Comparison of ENCODE assay signal across 11 cellular contexts in the genomic region with DNA sequence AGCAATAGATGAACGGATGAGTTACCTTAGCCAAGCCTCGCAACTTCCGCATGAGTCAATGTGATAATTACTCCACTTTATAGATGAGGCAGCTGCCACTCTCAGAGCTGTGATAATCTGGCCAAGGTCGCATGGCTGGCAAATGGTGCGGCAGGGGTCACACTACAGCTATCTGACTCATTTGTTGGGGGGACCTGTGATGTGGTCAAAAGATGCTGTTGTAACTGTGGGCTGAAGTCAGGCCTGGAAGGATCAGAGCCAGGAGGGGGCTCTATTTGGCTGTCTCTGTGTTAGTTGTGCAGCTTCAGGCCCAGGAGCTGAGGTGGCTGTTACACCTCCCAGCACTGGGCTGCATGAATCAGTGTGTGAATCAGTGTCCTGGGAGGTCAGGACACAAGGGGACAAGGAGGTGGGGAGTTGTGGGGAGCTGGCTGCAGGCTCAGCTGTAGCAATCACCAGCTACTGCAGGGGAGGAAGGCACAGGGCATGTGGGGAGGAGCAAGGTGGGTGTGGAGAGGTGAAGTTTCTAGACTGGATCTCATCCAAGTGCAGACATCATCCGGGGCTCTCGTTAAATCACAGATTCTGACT. TPM values are rescaled to one million over a fixed set of nuclear protein-coding genes. Genes with fewer than 3 reads are reported as not detected.
DNase-seq lines count a peak whose midpoint lies in the region; ATAC-seq, FAIRE-seq and TF ChIP-seq lines count a peak whose summit lies in the region.
"Had no signal": no experiment of that assay in that cellular context is flagged by ENCODE, and none has a peak within 500 bp of the region (broad histone marks: within the 10 kb centered on the region; RNA-seq: fewer than 3 reads in every experiment).

No MANE protein-coding gene starts in this region.

- TF ChIP-seq POLR2A in HepG2 (IDR thresholded peaks at IDR 0.05; ENCODE audit: insufficient read depth in 1 of 2, low read depth in 2 of 2, low read length in 2 of 2) (no peak), GM18505 (IDR thresholded peaks at IDR 0.05; ENCODE audit: borderline replicate concordance, extremely low read depth, insufficient read depth, insufficient read length) (no peak)

- H3K4me2 ChIP-seq in astrocyte (ENCODE audit: low read length): peak overlapping the region; percentile 68
- no peak overlapping the region for H3K4me2 ChIP-seq in HepG2 (ENCODE audit: low read depth, low read length)

- no peak overlapping the region for H3K9ac ChIP-seq in astrocyte (ENCODE audit: low read length)
- H3K9ac ChIP-seq in HepG2 (ENCODE audit: insufficient read depth, low read depth, low read length): no peak overlapping the region

- intact Hi-C loops in HepG2 (cut with micrococcal nuclease; ENCODE audit: unreplicated experiment): loop anchor here (5.0 kb wide), 1 partner anchor 72 kb away; no protein-coding TSS in a partner anchor

- 88% methylated on average over 7 of the region's 7 CpGs for WGBS in HepG2 (ENCODE audit: low lambda C conversion rate)

- peaks cover 7% of the 10 kb centered on the region for H3K4me1 Mint-ChIP-seq in astrocyte (ENCODE audit: low read depth, unreplicated experiment)

- in situ Hi-C loops in HepG2 (cut with HindIII; ENCODE audit: extremely low pct_ligation_motif_present, low pct_unique_long_range_greater_than_20kb): no loop called here

- peak overlapping the region; percentile 56 for H3K27ac Mint-ChIP-seq in astrocyte (ENCODE audit: unreplicated experiment)

- H3K36me3 ChIP-seq in astrocyte (ENCODE audit: insufficient read depth, low read length): no peaks in the 10 kb centered on the region
- H3K36me3 ChIP-seq in HepG2 (replicated peaks in 1 of 2; ENCODE audit: control insufficient read depth in 1 of 2, insufficient read depth in 2 of 2, low read length in 2 of 2): peaks cover 2 to 3% of the 10 kb centered on the region in 2 experiments; a peak in 4 of 5 replicates
- H3K36me3 ChIP-seq: stomach had no signal

- H3K4me3 ChIP-seq in AG09309 (ENCODE audit: control insufficient read depth, low read depth, low read length) (no peak overlapping the region), astrocyte (ENCODE audit: insufficient read depth, low read depth, low read length) (no peak overlapping the region), HepG2 (replicated peaks in 1 of 3; ENCODE audit: insufficient read depth in 1 of 3, low read depth in 2 of 3, low read length in 3 of 3) (no peak overlapping the region)
- H3K4me3 ChIP-seq: stomach had no signal

- H3K79me2 ChIP-seq in astrocyte (ENCODE audit: insufficient read depth, low read length): no peaks in the 10 kb centered on the region
- no peaks in the 10 kb centered on the region for H3K79me2 ChIP-seq in HepG2 (ENCODE audit: insufficient read depth, low read length)

- TF ChIP-seq EP300 in HepG2 (IDR thresholded peaks at IDR 0.05; ENCODE audit: low read depth in 2 of 2, low read length in 2 of 2): no peak
- TF ChIP-seq EP300 in HepG2 (CRISPR knock-in tag; IDR thresholded peaks at IDR 0.05; ENCODE audit: borderline replicate concordance): no peak

- H3K36me3 Mint-ChIP-seq in astrocyte (ENCODE audit: low read depth, unreplicated experiment): no peaks in the 10 kb centered on the region

- DNase-seq in AG09309 (ENCODE audit: low read depth): peak; percentile 25
- DNase-seq in HT-29 (ENCODE audit: low spot score): peak; percentile 56
- peak; percentile 72 for DNase-seq in astrocyte (ENCODE audit: low read depth)
- peak; percentile 27 for DNase-seq in HepG2 (ENCODE audit: low spot score)
- DNase-seq in NAMALWA (ENCODE audit: low spot score): no peak
- no peak for DNase-seq in COLO668 (lab: John Stamatoyannopoulos, UW; ENCODE audit: unreplicated experiment)
- no peak for DNase-seq in OCI-M2 (lab: John Stamatoyannopoulos, UW; ENCODE audit: unreplicated experiment)
- DNase-seq: effector memory CD4-positive, alpha-beta T cell; NCI-H187; stomach had no signal

- no peaks in the 10 kb centered on the region for H3K9me3 Mint-ChIP-seq in astrocyte (ENCODE audit: unreplicated experiment)

- CTCF ChIA-PET in HepG2 (lab: Yijun Ruan, JAX; ENCODE audit: low intra/inter-chr PET ratio, low total read pairs): no interaction called here

- POLR2A ChIA-PET in HepG2 (lab: Yijun Ruan, JAX): interaction anchor here (0.7 to 1.4 kb wide), 2 partner anchors 31 to 33 kb away, joined by 3 to 5 read pairs; a partner anchor contains a TSS

- H2AFZ ChIP-seq in astrocyte (ENCODE audit: low read depth, low read length) (peak overlapping the region; percentile 73), HepG2 (ENCODE audit: low read length) (no peak overlapping the region)

- no peak overlapping the region for H3K27ac ChIP-seq in astrocyte (ENCODE audit: low read depth, low read length)
- H3K27ac ChIP-seq in HepG2 (ENCODE audit: extremely low read length, insufficient read depth, low read length): no peak overlapping the region
- H3K27ac ChIP-seq: stomach had no signal

- no peak for TF ChIP-seq RAD21 in HepG2 (CRISPR knock-in tag; IDR thresholded peaks at IDR 0.05)

- ATAC-seq in HepG2 (peak; percentile 48), GM18505 (IDR thresholded peaks at IDR 0.05; ENCODE audit: unreplicated experiment) (no peak)

- H3K4me3 Mint-ChIP-seq in astrocyte (ENCODE audit: unreplicated experiment): no peak overlapping the region

- H3K27me3 ChIP-seq in astrocyte (ENCODE audit: insufficient read depth, low read length): no peaks in the 10 kb centered on the region
- H3K27me3 ChIP-seq in HepG2 (ENCODE audit: control insufficient read depth in 1 of 2, insufficient read depth in 2 of 2, low read length in 2 of 2): no peaks in the 10 kb centered on the region

- H4K20me1 ChIP-seq in astrocyte (ENCODE audit: insufficient read depth, low read length): no peaks in the 10 kb centered on the region
- H4K20me1 ChIP-seq in HepG2 (ENCODE audit: insufficient read depth, low read length): no peaks in the 10 kb centered on the region

- BruUV-seq in HepG2 (replicated peaks; lab: Mats Ljungman, UMichigan): no TSS peak

- TF ChIP-seq CTCF in AG09309 (IDR thresholded peaks at IDR 0.05; ENCODE audit: control insufficient read depth, insufficient read depth, low read depth, low read length, missing control alignments): peak; percentile 44
- TF ChIP-seq CTCF in astrocyte (IDR thresholded peaks at IDR 0.05; ENCODE audit: insufficient read depth, low read depth, low read length): peak; percentile 24
- peak; percentile 36 for TF ChIP-seq CTCF in HepG2 (CRISPR knock-in tag; IDR thresholded peaks at IDR 0.05)

- no peaks in the 10 kb centered on the region for H3K9me3 ChIP-seq in astrocyte (ENCODE audit: insufficient read depth, low read depth, low read length)
- no peaks in the 10 kb centered on the region for H3K9me3 ChIP-seq in HepG2 (ENCODE audit: low read length)
- H3K9me3 ChIP-seq: stomach had no signal

- peaks cover 18% of the 10 kb centered on the region for H3K27me3 Mint-ChIP-seq in astrocyte (ENCODE audit: low read depth, unreplicated experiment)

- peak; percentile 20 for FAIRE-seq in astrocyte (lab: Jason Lieb, UNC)
- FAIRE-seq in HepG2 (lab: Jason Lieb, UNC): peak; percentile 43

- H3K4me1 ChIP-seq in astrocyte (ENCODE audit: insufficient read depth, low read length) (peaks cover 14% of the 10 kb centered on the region), HepG2 (ENCODE audit: insufficient read depth, low read length) (no peaks in the 10 kb centered on the region)

RNA-seq across cellular contexts. Expression of a gene that starts 33.1 kb away (rescaled TPM):
- total RNA-seq in HT-29 (2014; rRNA removed; shearing (Covaris generic)): 13.4 and 13.5 TPM in 2 replicates
- total RNA-seq in astrocyte (0.16 and 0.22 TPM in 2 replicates), HepG2 (2016; rRNA removed; fragmentation: Illumina TruSeq; extraction: Trizol) (11.8 and 14.4 TPM in 2 replicates)
- total RNA-seq in HepG2 (2016; cell fraction: cytosol; rRNA removed; fragmentation: Illumina TruSeq; extraction: Trizol; ENCODE audit: low read depth): 3.2 and 3.9 TPM in 2 replicates
- 10.9 and 16.2 TPM in 2 replicates for total RNA-seq in HepG2 (2016; cell fraction: insoluble cytoplasmic fraction; rRNA removed; fragmentation: Illumina TruSeq; extraction: Trizol)
- total RNA-seq in HepG2 (2016; cell fraction: membrane; rRNA removed; fragmentation: Illumina TruSeq; extraction: Trizol): 5.7 and 5.8 TPM in 2 replicates
- total RNA-seq in HepG2 (2016; cell fraction: nucleus; rRNA removed; fragmentation: Illumina TruSeq; extraction: Trizol): 16.5 and 17.9 TPM in 2 replicates
- 36.9 and 40.7 TPM in 2 replicates for polyA plus RNA-seq in HepG2 (2011; rRNA removed)
- polyA plus RNA-seq in HepG2 (2011; cell fraction: cytosol; rRNA removed): 12.8 and 15.9 TPM in 2 replicates
- polyA plus RNA-seq in HepG2 (2011; cell fraction: nucleus; rRNA removed): 96.4 and 108 TPM in 2 replicates
- 22.1 and 22.9 TPM in 2 replicates for polyA plus RNA-seq in HepG2 (2012)
- 1.4 TPM in 2 replicates for polyA plus RNA-seq in HepG2 (2016; cell fraction: cytosol; fragmentation: Illumina TruSeq; extraction: Trizol; ENCODE audit: low read depth)
- 9.8 and 12.7 TPM in 2 replicates for polyA plus RNA-seq in HepG2 (2016; cell fraction: insoluble cytoplasmic fraction; fragmentation: Illumina TruSeq; extraction: Trizol; ENCODE audit: low read depth)
- polyA plus RNA-seq in HepG2 (2016; cell fraction: membrane; fragmentation: Illumina TruSeq; extraction: Trizol; ENCODE audit: low read depth): 2.8 and 3.2 TPM in 2 replicates
- polyA plus RNA-seq in HepG2 (2016; cell fraction: nucleus; fragmentation: Illumina TruSeq; extraction: Trizol; ENCODE audit: insufficient read depth, low read depth): 29.2 and 34.3 TPM in 2 replicates
- polyA minus RNA-seq in HepG2 (2011; rRNA and poly(A)+ RNA removed; ENCODE audit: low replicate concordance): 0.44 and 113 TPM in 2 replicates
- 17.7 and 20.2 TPM in 2 replicates for polyA minus RNA-seq in HepG2 (2011; cell fraction: cytosol; rRNA and poly(A)+ RNA removed)
- polyA minus RNA-seq in HepG2 (2011; cell fraction: nucleus; rRNA and poly(A)+ RNA removed): 26.9 and 31.6 TPM in 2 replicates

RNA-seq across cellular contexts. Expression of a gene that starts 52.5 kb away (rescaled TPM):
- not detected in 2 replicates for total RNA-seq in HT-29 (2014; rRNA removed; shearing (Covaris generic))
- total RNA-seq in astrocyte (not detected in 2 replicates), HepG2 (2016; rRNA removed; fragmentation: Illumina TruSeq; extraction: Trizol) (not detected in 2 replicates)
- not detected in 2 replicates for total RNA-seq in HepG2 (2016; cell fraction: cytosol; rRNA removed; fragmentation: Illumina TruSeq; extraction: Trizol; ENCODE audit: low read depth)
- not detected in 2 replicates for total RNA-seq in HepG2 (2016; cell fraction: insoluble cytoplasmic fraction; rRNA removed; fragmentation: Illumina TruSeq; extraction: Trizol)
- total RNA-seq in HepG2 (2016; cell fraction: membrane; rRNA removed; fragmentation: Illumina TruSeq; extraction: Trizol): not detected in 2 replicates
- not detected in 2 replicates for total RNA-seq in HepG2 (2016; cell fraction: nucleus; rRNA removed; fragmentation: Illumina TruSeq; extraction: Trizol)
- not detected in 2 replicates for polyA plus RNA-seq in HepG2 (2011; rRNA removed)
- polyA plus RNA-seq in HepG2 (2011; cell fraction: cytosol; rRNA removed): not detected in 2 replicates
- not detected in 2 replicates for polyA plus RNA-seq in HepG2 (2011; cell fraction: nucleus; rRNA removed)
- not detected in 2 replicates for polyA plus RNA-seq in HepG2 (2012)
- not detected in 2 replicates for polyA plus RNA-seq in HepG2 (2016; cell fraction: cytosol; fragmentation: Illumina TruSeq; extraction: Trizol; ENCODE audit: low read depth)
- not detected in 2 replicates for polyA plus RNA-seq in HepG2 (2016; cell fraction: insoluble cytoplasmic fraction; fragmentation: Illumina TruSeq; extraction: Trizol; ENCODE audit: low read depth)
- not detected in 2 replicates for polyA plus RNA-seq in HepG2 (2016; cell fraction: membrane; fragmentation: Illumina TruSeq; extraction: Trizol; ENCODE audit: low read depth)
- not detected in 2 replicates for polyA plus RNA-seq in HepG2 (2016; cell fraction: nucleus; fragmentation: Illumina TruSeq; extraction: Trizol; ENCODE audit: insufficient read depth, low read depth)
- not detected in 2 replicates for polyA minus RNA-seq in HepG2 (2011; rRNA and poly(A)+ RNA removed; ENCODE audit: low replicate concordance)
- polyA minus RNA-seq in HepG2 (2011; cell fraction: cytosol; rRNA and poly(A)+ RNA removed): not detected in 2 replicates
- polyA minus RNA-seq in HepG2 (2011; cell fraction: nucleus; rRNA and poly(A)+ RNA removed): not detected in 2 replicates
- total RNA-seq: stomach had no signal
- polyA plus RNA-seq: stomach had no signal

Comparison
In these comparisons a context has a peak if more than half of its experiments do, and no peak if none do; other contexts are left out.
1. DNase-seq: peak in AG09309 (single experiment), HT-29 (single experiment), astrocyte (single experiment) and HepG2 (single experiment); none in NAMALWA (single experiment), COLO668 (single experiment) and OCI-M2 (single experiment).
2. Peak in every context shown above with its lines, with median percentiles within 50 percentile points of each other: CTCF ChIP-seq.